In the genomic region with DNA sequence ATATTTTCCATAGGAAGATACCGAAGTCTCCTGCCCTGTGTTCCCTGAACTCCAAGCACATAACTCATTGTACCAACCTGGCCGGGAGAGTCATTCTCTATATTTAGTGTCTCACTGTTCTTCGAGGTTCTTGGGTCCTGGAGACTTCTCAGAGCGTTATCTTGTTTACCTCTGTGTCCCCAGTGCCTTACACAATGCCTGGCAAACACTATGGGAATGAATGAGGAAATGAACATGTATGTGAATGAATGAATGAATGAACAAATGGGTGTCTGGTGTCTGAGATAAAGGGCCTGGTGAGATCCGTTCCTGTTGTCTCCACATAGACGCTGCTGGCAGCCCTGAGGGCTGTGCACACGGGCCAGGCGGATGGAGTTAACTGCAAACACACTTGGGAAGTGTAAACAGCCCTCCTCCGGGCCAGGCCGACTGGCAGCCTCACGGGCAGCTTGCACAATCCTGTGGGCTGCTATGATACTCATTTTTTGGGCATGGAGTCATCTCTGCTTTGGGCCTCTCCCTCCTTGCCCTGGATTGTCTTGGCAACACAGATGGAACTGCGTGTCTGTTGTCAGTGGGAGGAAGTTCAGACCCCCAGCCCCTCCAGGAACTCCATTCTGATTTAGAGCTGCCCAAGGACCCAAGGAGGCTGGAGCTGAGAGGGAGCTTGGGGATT, we compare ENCODE assay signal across 8 cellular contexts.
DNase-seq lines count a peak whose midpoint lies in the region; TF ChIP-seq lines count a peak whose summit lies in the region.

No MANE protein-coding gene starts in this region.

- POLR2A ChIA-PET in activated CD4-positive, alpha-beta T cell treated with anti-CD3 and anti-CD28 coated beads, Interleukin-2, amount 10 ng/mL, durations not matched to agents 7 days and 5 days (lab: Charles Lee), result no interaction called here

- no peaks in the 10 kb centered on the region for H3K9me3 Mint-ChIP-seq in activated CD4-positive, alpha-beta T cell treated with anti-CD3 and anti-CD28 coated beads, Interleukin-2, amount 10 ng/mL, durations not matched to agents 7 days and 5 days

- no peak overlapping the region for H3K4me3 ChIP-seq in AG10803 (ENCODE audit: low read length)
- H3K4me3 ChIP-seq in mesenchymal stem cell (ENCODE audit: insufficient read depth in 1 of 2, low read depth in 1 of 2, low read length in 2 of 2), result peak overlapping the region in 1 of 2 experiments; percentile 7

- H3K4me3 Mint-ChIP-seq in activated CD4-positive, alpha-beta T cell treated with anti-CD3 and anti-CD28 coated beads, Interleukin-2, amount 10 ng/mL, durations not matched to agents 7 days and 5 days, result no peak overlapping the region

- H3K27me3 ChIP-seq in mesenchymal stem cell (ENCODE audit: control insufficient read depth in 1 of 2, insufficient read depth in 1 of 2, low read length in 2 of 2), result peaks cover 0 to 9% of the 10 kb centered on the region in 2 experiments

- DNase-seq in AG10803 (ENCODE audit: low read depth), result peak; percentile 99
- DNase-seq in NCI-H2196 (lab: John Stamatoyannopoulos, UW; ENCODE audit: unreplicated experiment), result peak; percentile 76
- DNase-seq in caudate nucleus (lab: John Stamatoyannopoulos, UW), result peak in 1 of 61 donors; percentile 38
- DNase-seq in mesenchymal stem cell, result peak; percentile 96
- no peak for DNase-seq in pons (ENCODE audit: low spot score)
- DNase-seq in NCI-H526 treated with DMSO at 0.1 percent for 48 hours (lab: John Stamatoyannopoulos, UW), result no peak
- no peak for DNase-seq in activated CD4-positive, alpha-beta T cell treated with anti-CD3 and anti-CD28 coated beads, Interleukin-2, amount 10 ng/mL, durations not matched to agents 7 days and 5 days
- DNase-seq in NCI-H1105 treated with DMSO at 0.1 percent for 48 hours (lab: John Stamatoyannopoulos, UW), result no peak

- no peak overlapping the region for H3K27ac Mint-ChIP-seq in activated CD4-positive, alpha-beta T cell treated with anti-CD3 and anti-CD28 coated beads, Interleukin-2, amount 10 ng/mL, durations not matched to agents 7 days and 5 days

- CTCF ChIA-PET in activated CD4-positive, alpha-beta T cell treated with anti-CD3 and anti-CD28 coated beads, Interleukin-2, amount 10 ng/mL, durations not matched to agents 7 days and 5 days (lab: Charles Lee), result no interaction called here

- H3K14ac ChIP-seq in mesenchymal stem cell (ENCODE audit: low read length in 2 of 2), result no peak overlapping the region

- H2BK120ac ChIP-seq in mesenchymal stem cell (ENCODE audit: low read depth, low read length), result no peak overlapping the region

- H2BK15ac ChIP-seq in mesenchymal stem cell (ENCODE audit: low read depth, poor library complexity, severe bottlenecking), result no peak overlapping the region

- H3K9ac ChIP-seq in mesenchymal stem cell (ENCODE audit: low read length), result peak overlapping the region; percentile 84

- no peaks in the 10 kb centered on the region for H3K36me3 Mint-ChIP-seq in activated CD4-positive, alpha-beta T cell treated with anti-CD3 and anti-CD28 coated beads, Interleukin-2, amount 10 ng/mL, durations not matched to agents 7 days and 5 days (ENCODE audit: low read depth)

- peak overlapping the region in 1 of 2 experiments; percentile 31 for H3K4ac ChIP-seq in mesenchymal stem cell (ENCODE audit: low read depth in 1 of 2, low read length in 2 of 2)

- no peak overlapping the region for H3K23ac ChIP-seq in mesenchymal stem cell (ENCODE audit: low read length in 2 of 2)

- H4K91ac ChIP-seq in mesenchymal stem cell (ENCODE audit: low read length), result no peak overlapping the region

- H3K4me1 ChIP-seq in mesenchymal stem cell (ENCODE audit: control insufficient read depth, insufficient read depth, low read depth, low read length), result peaks cover 10% of the 10 kb centered on the region

- TF ChIP-seq CTCF in AG10803 (conservative IDR thresholded peaks at IDR 0.05; ENCODE audit: low read length), result no peak

- H3K36me3 ChIP-seq in mesenchymal stem cell (ENCODE audit: control insufficient read depth in 1 of 2, insufficient read depth in 2 of 2, low read depth in 1 of 2, low read length in 2 of 2), result no peaks in the 10 kb centered on the region

- 36% methylated on average over 12 of the region's 12 CpGs for WGBS in mesenchymal stem cell

- no peaks in the 10 kb centered on the region for H3K4me1 Mint-ChIP-seq in activated CD4-positive, alpha-beta T cell treated with anti-CD3 and anti-CD28 coated beads, Interleukin-2, amount 10 ng/mL, durations not matched to agents 7 days and 5 days

- no peak overlapping the region for H3K4me2 ChIP-seq in mesenchymal stem cell (ENCODE audit: low read length, poor library complexity, severe bottlenecking)

- H4K8ac ChIP-seq in mesenchymal stem cell (ENCODE audit: low read length), result peak overlapping the region; percentile 66

- H3K79me1 ChIP-seq in mesenchymal stem cell (replicated peaks; ENCODE audit: low read length, poor library complexity, severe bottlenecking), result no peaks in the 10 kb centered on the region

- H3K27me3 Mint-ChIP-seq in activated CD4-positive, alpha-beta T cell treated with anti-CD3 and anti-CD28 coated beads, Interleukin-2, amount 10 ng/mL, durations not matched to agents 7 days and 5 days, result no peaks in the 10 kb centered on the region

- H3K27ac ChIP-seq in caudate nucleus (ENCODE audit: low read depth, low read length) (peak overlapping the region; percentile 36), mesenchymal stem cell (ENCODE audit: low read length, poor library complexity, severe bottlenecking) (peak overlapping the region; percentile 25)

- no peak overlapping the region for H2AK5ac ChIP-seq in mesenchymal stem cell (ENCODE audit: low read length, severe bottlenecking)

- peak overlapping the region; percentile 38 to 53 for H2BK12ac ChIP-seq in mesenchymal stem cell (ENCODE audit: low read length in 2 of 2)

- H2AFZ ChIP-seq in mesenchymal stem cell (ENCODE audit: low read depth, low read length), result no peak overlapping the region

- H2BK5ac ChIP-seq in mesenchymal stem cell (ENCODE audit: low read depth, low read length, poor library complexity, severe bottlenecking), result no peak overlapping the region

- peak overlapping the region in 1 of 2 experiments; percentile 78 for H3K18ac ChIP-seq in mesenchymal stem cell (ENCODE audit: low read depth in 1 of 2, low read length in 2 of 2)

- H3K9me3 ChIP-seq in mesenchymal stem cell (ENCODE audit: control insufficient read depth, low read length), result peaks cover 9% of the 10 kb centered on the region

Comparison
In these comparisons a context has a peak if more than half of its experiments do, and no peak if none do; other contexts are left out.
1. DNase-seq: peak in AG10803 (single experiment), NCI-H2196 (single experiment) and mesenchymal stem cell (single experiment); none in pons (single experiment), NCI-H526 treated with DMSO at 0.1 percent for 48 hours (single experiment), activated CD4-positive, alpha-beta T cell treated with anti-CD3 and anti-CD28 coated beads, Interleukin-2, amount 10 ng/mL, durations not matched to agents 7 days and 5 days (single experiment) and NCI-H1105 treated with DMSO at 0.1 percent for 48 hours (single experiment).